1 cellular context compared by ENCODE assay signal in the genomic region with DNA sequence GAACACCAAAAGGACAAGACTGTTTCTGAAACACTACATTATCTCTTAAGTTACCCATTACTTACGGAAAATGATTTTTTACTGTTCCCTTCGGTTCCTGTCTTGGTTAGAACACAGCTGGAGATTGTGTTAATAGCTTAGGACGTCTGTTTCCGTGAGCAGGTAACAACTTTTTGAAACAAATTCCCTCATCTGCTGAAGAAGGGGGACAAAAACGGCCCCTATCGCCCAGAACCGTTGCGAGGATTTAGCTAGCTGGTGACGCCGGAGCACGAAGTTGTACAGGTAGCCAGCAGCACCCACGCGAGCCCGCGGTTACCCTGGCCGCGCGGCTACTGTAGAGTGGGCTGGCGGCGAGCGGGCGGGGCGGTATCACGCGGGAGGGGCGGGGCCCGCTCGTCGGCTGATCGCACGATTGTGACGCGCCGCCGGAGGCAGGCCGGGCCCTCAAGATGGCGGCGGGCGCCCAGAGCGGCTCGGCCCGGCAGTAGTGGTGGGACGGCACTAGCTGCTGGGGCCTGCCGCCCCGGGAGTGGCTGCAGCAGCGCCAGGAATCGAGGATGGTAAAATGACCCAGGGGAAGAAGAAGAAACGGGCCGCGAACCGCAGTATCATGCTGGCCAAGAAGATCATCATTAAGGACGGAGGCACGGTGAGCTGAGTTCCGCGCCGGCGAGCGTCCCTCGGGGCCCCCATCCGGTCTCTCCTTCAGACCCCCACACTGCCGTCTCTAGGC.
TF ChIP-seq lines count a peak whose summit lies in the region.

No MANE protein-coding gene starts in this region.

TF ChIP-seq in WTC11, 78 proteins besides CTCF, POLR2A, EP300 and RAD21 (continued from another document):
- TF ChIP-seq, protein P1, sequence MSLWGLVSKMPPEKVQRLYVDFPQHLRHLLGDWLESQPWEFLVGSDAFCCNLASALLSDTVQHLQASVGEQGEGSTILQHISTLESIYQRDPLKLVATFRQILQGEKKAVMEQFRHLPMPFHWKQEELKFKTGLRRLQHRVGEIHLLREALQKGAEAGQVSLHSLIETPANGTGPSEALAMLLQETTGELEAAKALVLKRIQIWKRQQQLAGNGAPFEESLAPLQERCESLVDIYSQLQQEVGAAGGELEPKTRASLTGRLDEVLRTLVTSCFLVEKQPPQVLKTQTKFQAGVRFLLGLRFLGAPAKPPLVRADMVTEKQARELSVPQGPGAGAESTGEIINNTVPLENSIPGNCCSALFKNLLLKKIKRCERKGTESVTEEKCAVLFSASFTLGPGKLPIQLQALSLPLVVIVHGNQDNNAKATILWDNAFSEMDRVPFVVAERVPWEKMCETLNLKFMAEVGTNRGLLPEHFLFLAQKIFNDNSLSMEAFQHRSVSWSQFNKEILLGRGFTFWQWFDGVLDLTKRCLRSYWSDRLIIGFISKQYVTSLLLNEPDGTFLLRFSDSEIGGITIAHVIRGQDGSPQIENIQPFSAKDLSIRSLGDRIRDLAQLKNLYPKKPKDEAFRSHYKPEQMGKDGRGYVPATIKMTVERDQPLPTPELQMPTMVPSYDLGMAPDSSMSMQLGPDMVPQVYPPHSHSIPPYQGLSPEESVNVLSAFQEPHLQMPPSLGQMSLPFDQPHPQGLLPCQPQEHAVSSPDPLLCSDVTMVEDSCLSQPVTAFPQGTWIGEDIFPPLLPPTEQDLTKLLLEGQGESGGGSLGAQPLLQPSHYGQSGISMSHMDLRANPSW (CRISPR knock-in tag; conservative IDR thresholded peaks at IDR 0.05; ENCODE audit: low read depth), result no peak
- TF ChIP-seq NFYB (CRISPR knock-in tag; conservative IDR thresholded peaks at IDR 0.05; ENCODE audit: low read depth) (no peak), TCF7 (CRISPR knock-in tag; IDR thresholded peaks at IDR 0.05; ENCODE audit: low read depth) (0 out of 2 replicates have a peak, but pooled peaks have one; percentile 70), RORB (CRISPR knock-in tag; IDR thresholded peaks at IDR 0.05) (no peak), ATF1 (CRISPR knock-in tag; IDR thresholded peaks at IDR 0.05) (peak; percentile 58; the same call in 1 of the 2 replicates), ZNF396 (CRISPR knock-in tag; IDR thresholded peaks at IDR 0.05; ENCODE audit: borderline replicate concordance) (no peak), ZNF232 (CRISPR knock-in tag; IDR thresholded peaks at IDR 0.05) (peak; percentile 85), ZNF219 (CRISPR knock-in tag; IDR thresholded peaks at IDR 0.05; ENCODE audit: borderline replicate concordance) (no peak), PRRX2 (CRISPR knock-in tag; IDR thresholded peaks at IDR 0.05) (no peak), NR3C1 (CRISPR knock-in tag; conservative IDR thresholded peaks at IDR 0.05; ENCODE audit: low read depth) (no peak), ZBTB21 (CRISPR knock-in tag; IDR thresholded peaks at IDR 0.05; ENCODE audit: borderline replicate concordance) (no peak), ZNF121 (CRISPR knock-in tag; IDR thresholded peaks at IDR 0.05) (0 out of 2 replicates have a peak, but pooled peaks have one; percentile 9), FOXJ3 (CRISPR knock-in tag; IDR thresholded peaks at IDR 0.05; ENCODE audit: borderline replicate concordance) (no peak), NR2C2 (CRISPR knock-in tag; IDR thresholded peaks at IDR 0.05) (no peak), EMX1 (CRISPR knock-in tag; IDR thresholded peaks at IDR 0.05) (no peak)
- TF ChIP-seq, protein P2, sequence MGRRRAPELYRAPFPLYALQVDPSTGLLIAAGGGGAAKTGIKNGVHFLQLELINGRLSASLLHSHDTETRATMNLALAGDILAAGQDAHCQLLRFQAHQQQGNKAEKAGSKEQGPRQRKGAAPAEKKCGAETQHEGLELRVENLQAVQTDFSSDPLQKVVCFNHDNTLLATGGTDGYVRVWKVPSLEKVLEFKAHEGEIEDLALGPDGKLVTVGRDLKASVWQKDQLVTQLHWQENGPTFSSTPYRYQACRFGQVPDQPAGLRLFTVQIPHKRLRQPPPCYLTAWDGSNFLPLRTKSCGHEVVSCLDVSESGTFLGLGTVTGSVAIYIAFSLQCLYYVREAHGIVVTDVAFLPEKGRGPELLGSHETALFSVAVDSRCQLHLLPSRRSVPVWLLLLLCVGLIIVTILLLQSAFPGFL (CRISPR knock-in tag; IDR thresholded peaks at IDR 0.05; ENCODE audit: borderline replicate concordance), result no peak
- TF ChIP-seq, protein P3, sequence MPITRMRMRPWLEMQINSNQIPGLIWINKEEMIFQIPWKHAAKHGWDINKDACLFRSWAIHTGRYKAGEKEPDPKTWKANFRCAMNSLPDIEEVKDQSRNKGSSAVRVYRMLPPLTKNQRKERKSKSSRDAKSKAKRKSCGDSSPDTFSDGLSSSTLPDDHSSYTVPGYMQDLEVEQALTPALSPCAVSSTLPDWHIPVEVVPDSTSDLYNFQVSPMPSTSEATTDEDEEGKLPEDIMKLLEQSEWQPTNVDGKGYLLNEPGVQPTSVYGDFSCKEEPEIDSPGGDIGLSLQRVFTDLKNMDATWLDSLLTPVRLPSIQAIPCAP (CRISPR knock-in tag; IDR thresholded peaks at IDR 0.05), result no peak
- TF ChIP-seq, protein P4, sequence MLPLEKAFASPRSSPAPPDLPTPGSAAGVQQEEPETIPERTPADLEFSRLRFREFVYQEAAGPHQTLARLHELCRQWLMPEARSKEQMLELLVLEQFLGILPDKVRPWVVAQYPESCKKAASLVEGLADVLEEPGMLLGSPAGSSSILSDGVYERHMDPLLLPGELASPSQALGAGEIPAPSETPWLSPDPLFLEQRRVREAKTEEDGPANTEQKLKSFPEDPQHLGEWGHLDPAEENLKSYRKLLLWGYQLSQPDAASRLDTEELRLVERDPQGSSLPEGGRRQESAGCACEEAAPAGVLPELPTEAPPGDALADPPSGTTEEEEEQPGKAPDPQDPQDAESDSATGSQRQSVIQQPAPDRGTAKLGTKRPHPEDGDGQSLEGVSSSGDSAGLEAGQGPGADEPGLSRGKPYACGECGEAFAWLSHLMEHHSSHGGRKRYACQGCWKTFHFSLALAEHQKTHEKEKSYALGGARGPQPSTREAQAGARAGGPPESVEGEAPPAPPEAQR (CRISPR knock-in tag; IDR thresholded peaks at IDR 0.05), result no peak
- TF ChIP-seq, protein P5, sequence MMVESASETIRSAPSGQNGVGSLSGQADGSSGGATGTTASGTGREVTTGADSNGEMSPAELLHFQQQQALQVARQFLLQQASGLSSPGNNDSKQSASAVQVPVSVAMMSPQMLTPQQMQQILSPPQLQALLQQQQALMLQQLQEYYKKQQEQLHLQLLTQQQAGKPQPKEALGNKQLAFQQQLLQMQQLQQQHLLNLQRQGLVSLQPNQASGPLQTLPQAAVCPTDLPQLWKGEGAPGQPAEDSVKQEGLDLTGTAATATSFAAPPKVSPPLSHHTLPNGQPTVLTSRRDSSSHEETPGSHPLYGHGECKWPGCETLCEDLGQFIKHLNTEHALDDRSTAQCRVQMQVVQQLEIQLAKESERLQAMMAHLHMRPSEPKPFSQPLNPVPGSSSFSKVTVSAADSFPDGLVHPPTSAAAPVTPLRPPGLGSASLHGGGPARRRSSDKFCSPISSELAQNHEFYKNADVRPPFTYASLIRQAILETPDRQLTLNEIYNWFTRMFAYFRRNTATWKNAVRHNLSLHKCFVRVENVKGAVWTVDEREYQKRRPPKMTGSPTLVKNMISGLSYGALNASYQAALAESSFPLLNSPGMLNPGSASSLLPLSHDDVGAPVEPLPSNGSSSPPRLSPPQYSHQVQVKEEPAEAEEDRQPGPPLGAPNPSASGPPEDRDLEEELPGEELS (CRISPR knock-in tag; IDR thresholded peaks at IDR 0.05), result peak; percentile 45; the same call in 1 of the 2 replicates
- TF ChIP-seq, protein P6, sequence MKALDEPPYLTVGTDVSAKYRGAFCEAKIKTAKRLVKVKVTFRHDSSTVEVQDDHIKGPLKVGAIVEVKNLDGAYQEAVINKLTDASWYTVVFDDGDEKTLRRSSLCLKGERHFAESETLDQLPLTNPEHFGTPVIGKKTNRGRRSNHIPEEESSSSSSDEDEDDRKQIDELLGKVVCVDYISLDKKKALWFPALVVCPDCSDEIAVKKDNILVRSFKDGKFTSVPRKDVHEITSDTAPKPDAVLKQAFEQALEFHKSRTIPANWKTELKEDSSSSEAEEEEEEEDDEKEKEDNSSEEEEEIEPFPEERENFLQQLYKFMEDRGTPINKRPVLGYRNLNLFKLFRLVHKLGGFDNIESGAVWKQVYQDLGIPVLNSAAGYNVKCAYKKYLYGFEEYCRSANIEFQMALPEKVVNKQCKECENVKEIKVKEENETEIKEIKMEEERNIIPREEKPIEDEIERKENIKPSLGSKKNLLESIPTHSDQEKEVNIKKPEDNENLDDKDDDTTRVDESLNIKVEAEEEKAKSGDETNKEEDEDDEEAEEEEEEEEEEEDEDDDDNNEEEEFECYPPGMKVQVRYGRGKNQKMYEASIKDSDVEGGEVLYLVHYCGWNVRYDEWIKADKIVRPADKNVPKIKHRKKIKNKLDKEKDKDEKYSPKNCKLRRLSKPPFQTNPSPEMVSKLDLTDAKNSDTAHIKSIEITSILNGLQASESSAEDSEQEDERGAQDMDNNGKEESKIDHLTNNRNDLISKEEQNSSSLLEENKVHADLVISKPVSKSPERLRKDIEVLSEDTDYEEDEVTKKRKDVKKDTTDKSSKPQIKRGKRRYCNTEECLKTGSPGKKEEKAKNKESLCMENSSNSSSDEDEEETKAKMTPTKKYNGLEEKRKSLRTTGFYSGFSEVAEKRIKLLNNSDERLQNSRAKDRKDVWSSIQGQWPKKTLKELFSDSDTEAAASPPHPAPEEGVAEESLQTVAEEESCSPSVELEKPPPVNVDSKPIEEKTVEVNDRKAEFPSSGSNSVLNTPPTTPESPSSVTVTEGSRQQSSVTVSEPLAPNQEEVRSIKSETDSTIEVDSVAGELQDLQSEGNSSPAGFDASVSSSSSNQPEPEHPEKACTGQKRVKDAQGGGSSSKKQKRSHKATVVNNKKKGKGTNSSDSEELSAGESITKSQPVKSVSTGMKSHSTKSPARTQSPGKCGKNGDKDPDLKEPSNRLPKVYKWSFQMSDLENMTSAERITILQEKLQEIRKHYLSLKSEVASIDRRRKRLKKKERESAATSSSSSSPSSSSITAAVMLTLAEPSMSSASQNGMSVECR (CRISPR knock-in tag; IDR thresholded peaks at IDR 0.05; ENCODE audit: borderline replicate concordance), result no peak; the same call in 1 of the 2 replicates
- TF ChIP-seq, protein P7, sequence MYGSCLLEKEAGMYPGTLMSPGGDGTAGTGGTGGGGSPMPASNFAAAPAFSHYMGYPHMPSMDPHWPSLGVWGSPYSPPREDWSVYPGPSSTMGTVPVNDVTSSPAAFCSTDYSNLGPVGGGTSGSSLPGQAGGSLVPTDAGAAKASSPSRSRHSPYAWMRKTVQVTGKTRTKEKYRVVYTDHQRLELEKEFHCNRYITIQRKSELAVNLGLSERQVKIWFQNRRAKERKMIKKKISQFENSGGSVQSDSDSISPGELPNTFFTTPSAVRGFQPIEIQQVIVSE (CRISPR knock-in tag; IDR thresholded peaks at IDR 0.05; ENCODE audit: borderline replicate concordance), result no peak
- TF ChIP-seq, protein P8, sequence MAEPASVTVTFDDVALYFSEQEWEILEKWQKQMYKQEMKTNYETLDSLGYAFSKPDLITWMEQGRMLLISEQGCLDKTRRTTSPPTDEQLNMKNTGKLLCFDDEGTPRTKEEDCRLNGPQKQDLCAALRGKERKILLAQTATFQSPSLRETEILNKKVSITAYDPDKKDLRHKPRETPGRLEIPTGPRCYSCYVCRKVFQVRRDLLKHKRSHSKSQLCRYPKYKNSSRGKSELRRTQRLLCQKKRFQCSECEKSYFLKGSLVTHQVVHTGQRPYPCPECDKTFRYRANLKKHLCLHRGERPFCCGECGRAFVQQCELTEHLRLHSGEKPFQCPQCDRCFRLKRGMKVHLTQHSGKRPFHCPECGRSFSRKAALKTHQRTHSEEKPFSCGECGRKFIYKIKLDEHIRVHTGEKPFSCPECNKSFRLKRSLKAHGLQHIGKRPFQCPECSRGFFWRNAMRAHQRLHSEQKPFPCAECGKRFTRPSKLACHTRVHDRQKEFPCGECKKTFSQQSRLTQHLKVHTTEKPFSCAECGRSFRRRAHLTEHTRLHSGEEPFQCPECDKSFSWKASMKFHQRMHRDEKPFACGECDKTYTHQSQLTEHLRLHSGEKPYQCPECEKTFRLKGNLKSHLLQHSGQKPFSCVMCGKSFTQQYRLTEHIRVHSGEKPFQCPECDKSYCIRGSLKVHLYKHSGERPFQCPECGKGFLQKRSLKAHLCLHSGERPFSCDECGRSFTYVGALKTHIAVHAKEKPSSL (CRISPR knock-in tag; conservative IDR thresholded peaks at IDR 0.05), result no peak
